23 cellular contexts compared by ENCODE assay signal in genomic region chr5:149015126-149015525, GRCh38. TPM values are rescaled to one million over a fixed set of nuclear protein-coding genes. Genes with fewer than 3 reads are reported as not detected.
DNase-seq lines count a peak whose midpoint lies in the region; ATAC-seq and TF ChIP-seq lines count a peak whose summit lies in the region.
"Had no signal": no experiment of that assay in that cellular context is flagged by ENCODE, and none has a peak within 500 bp of the region (broad histone marks: within the 10 kb centered on the region; RNA-seq: fewer than 3 reads in every experiment).

No MANE protein-coding gene starts in this region.

- H3K4me1 ChIP-seq in SK-N-SH (ENCODE audit: control insufficient read depth in 1 of 2, insufficient read depth in 2 of 2, low read depth in 1 of 2, low read length in 1 of 2) (peaks cover 0 to 7% of the 10 kb centered on the region in 2 experiments; a peak in 2 of 4 replicates), breast epithelium (no peaks in the 10 kb centered on the region)

- POLR2A ChIA-PET in SK-N-SH (lab: Yijun Ruan, JAX), result no interaction called here

- no peak for DNase-seq in SK-N-SH
- peak; percentile 3 for DNase-seq in MV-4-11 (lab: John Stamatoyannopoulos, UW)
- DNase-seq in choroid plexus epithelial cell (ENCODE audit: low read depth), result peak; percentile 47
- peak; percentile 22 for DNase-seq in renal cortical epithelial cell (ENCODE audit: low read depth)
- DNase-seq in GM20000 (ENCODE audit: low spot score), result no peak
- no peak for DNase-seq in central memory CD4-positive, alpha-beta T cell
- no peak for DNase-seq in breast epithelium (ENCODE audit: low spot score in 2 of 2)
- DNase-seq: DND-41; GDM1; H7; HFFc6; KG1; NCI-H1092; NCI-H146; NCI-H2029 treated with DMSO at 0.1 percent for 48 hours; NCI-H2171 treated with DMSO at 0.1 percent for 48 hours; NCI-H446 treated with DMSO at 0.1 percent for 48 hours; NCI-H748 treated with DMSO at 0.1 percent for 48 hours; NK-92 treated with Interleukin-12 subunit alpha and Interleukin-12 subunit beta, amount 100 ng/mL, for 24 hours; Right ventricle myocardium superior had no signal

- no peak overlapping the region for H3K4me3 ChIP-seq in SK-N-SH (ENCODE audit: low read depth in 2 of 2, low read length in 1 of 2)
- no peak overlapping the region for H3K4me3 ChIP-seq in choroid plexus epithelial cell (ENCODE audit: low read depth, low read length)
- H3K4me3 ChIP-seq in breast epithelium, result no peak overlapping the region
- H3K4me3 ChIP-seq: BLaER1 treated with 17β-estradiol and CSF1 and Interleukin-3, amounts not matched to agents 10 nM and 100 nM; SK-N-MC had no signal

- intact Hi-C loops in breast epithelium (cut with DNase I; ENCODE audit: low total_unique reads), result no loop called here

- no peaks in the 10 kb centered on the region for H3K9me2 ChIP-seq in SK-N-SH

- H3K9ac ChIP-seq in SK-N-SH, result no peak overlapping the region
- H3K9ac ChIP-seq: BLaER1 treated with 17β-estradiol and CSF1 and Interleukin-3, amounts not matched to agents 10 nM and 100 nM had no signal

- WGBS in SK-N-SH (ENCODE audit: low lambda C conversion rate), result 100% methylated on average over 1 of the region's 1 CpG

- no peaks in the 10 kb centered on the region; the same call in 1 of the 2 replicates for H3K79me2 ChIP-seq in SK-N-SH (ENCODE audit: insufficient read depth)

- TF ChIP-seq CTCF in SK-N-SH (IDR thresholded peaks at IDR 0.05) (no peak), choroid plexus epithelial cell (conservative IDR thresholded peaks at IDR 0.05; ENCODE audit: low read depth, low read length) (no peak), GM20000 (IDR thresholded peaks at IDR 0.05; ENCODE audit: extremely low read depth, missing control alignments) (no peak), breast epithelium (IDR thresholded peaks at IDR 0.05) (no peak)

- H3K9me3 ChIP-seq in SK-N-SH (no peaks in the 10 kb centered on the region), breast epithelium (no peaks in the 10 kb centered on the region)
- H3K9me3 ChIP-seq: BLaER1 treated with 17β-estradiol and CSF1 and Interleukin-3, amounts not matched to agents 10 nM and 100 nM had no signal

- peak; percentile 16 for ATAC-seq in SK-N-SH treated with all-trans-retinoic acid at 6 μM for 48 hours

- no peaks in the 10 kb centered on the region for H3F3A ChIP-seq in SK-N-SH (replicated peaks; ENCODE audit: insufficient read depth)

- TF ChIP-seq RAD21 in SK-N-SH (IDR thresholded peaks at IDR 0.05; ENCODE audit: low read length), result no peak

- no peak for TF ChIP-seq POLR2A in breast epithelium (IDR thresholded peaks at IDR 0.05)

- CTCF ChIA-PET in SK-N-SH (lab: Yijun Ruan, JAX), result interaction anchor here (0.6 to 1.6 kb wide), 3 partner anchors 17 to 100 kb away, joined by 4 to 5 read pairs (median 4); no protein-coding TSS in a partner anchor

- no peaks in the 10 kb centered on the region for H4K20me1 ChIP-seq in SK-N-SH (ENCODE audit: insufficient read depth)
- H4K20me1 ChIP-seq: BLaER1 treated with 17β-estradiol and CSF1 and Interleukin-3, amounts not matched to agents 10 nM and 100 nM had no signal

- no peak overlapping the region for H3K4me2 ChIP-seq in SK-N-SH
- H3K4me2 ChIP-seq: BLaER1 treated with 17β-estradiol and CSF1 and Interleukin-3, amounts not matched to agents 10 nM and 100 nM had no signal

- H2AFZ ChIP-seq in SK-N-SH (ENCODE audit: low read depth), result no peak overlapping the region

- H3K27ac ChIP-seq in SK-N-SH (ENCODE audit: low read depth in 2 of 2, low read length in 1 of 2) (no peak overlapping the region), breast epithelium (no peak overlapping the region)
- H3K27ac ChIP-seq: BLaER1 treated with 17β-estradiol and CSF1 and Interleukin-3, amounts not matched to agents 10 nM and 100 nM; SK-N-MC had no signal

- TF ChIP-seq EP300 in SK-N-SH (IDR thresholded peaks at IDR 0.05; ENCODE audit: borderline replicate concordance in 1 of 2, low read depth in 1 of 2, low read length in 1 of 2), result no peak

- H3K36me3 ChIP-seq in SK-N-SH (replicated peaks in 1 of 2; ENCODE audit: control insufficient read depth in 1 of 2, insufficient read depth in 2 of 2, low read length in 1 of 2), result no peaks in the 10 kb centered on the region
- H3K36me3 ChIP-seq in breast epithelium, result no peaks in the 10 kb centered on the region
- H3K36me3 ChIP-seq: BLaER1 treated with 17β-estradiol and CSF1 and Interleukin-3, amounts not matched to agents 10 nM and 100 nM had no signal

- H3K27me3 ChIP-seq in SK-N-SH (ENCODE audit: insufficient read depth), result no peaks in the 10 kb centered on the region
- H3K27me3 ChIP-seq in breast epithelium, result no peaks in the 10 kb centered on the region
- H3K27me3 ChIP-seq: BLaER1 treated with 17β-estradiol and CSF1 and Interleukin-3, amounts not matched to agents 10 nM and 100 nM had no signal

TF ChIP-seq in SK-N-SH treated with all-trans-retinoic acid at 6 μM for 48 hours, 23 proteins besides CTCF, POLR2A, EP300 and RAD21 (continues in another document):
- TF ChIP-seq CREB5 (CRISPR knock-in tag; IDR thresholded peaks at IDR 0.05; ENCODE audit: low read depth), result no peak
- TF ChIP-seq OSR1 (CRISPR knock-in tag; IDR thresholded peaks at IDR 0.05), result no peak
- no peak for TF ChIP-seq CSRNP3 (CRISPR knock-in tag; IDR thresholded peaks at IDR 0.05)
- TF ChIP-seq PPARA (CRISPR knock-in tag; IDR thresholded peaks at IDR 0.05; ENCODE audit: borderline replicate concordance), result no peak
- TF ChIP-seq RARB (CRISPR knock-in tag; IDR thresholded peaks at IDR 0.05), result no peak

TF ChIP-seq in SK-N-SH, 30 proteins besides CTCF, POLR2A, EP300 and RAD21:
- TF ChIP-seq SMC3 (IDR thresholded peaks at IDR 0.05; ENCODE audit: low read depth, low read length) (no peak), NFIC (IDR thresholded peaks at IDR 0.05; ENCODE audit: borderline replicate concordance) (no peak), POLR2AphosphoS5 (IDR thresholded peaks at IDR 0.05; ENCODE audit: low read depth, low read length) (no peak), YY1 (IDR thresholded peaks at IDR 0.05; ENCODE audit: low read depth) (no peak), MAX (IDR thresholded peaks at IDR 0.05; ENCODE audit: low read depth) (no peak), FOSL2 (IDR thresholded peaks at IDR 0.05; ENCODE audit: borderline replicate concordance, low read depth) (no peak), RCOR1 (IDR thresholded peaks at IDR 0.05; ENCODE audit: low read length) (no peak), FOXJ3 (CRISPR knock-in tag; IDR thresholded peaks at IDR 0.05) (no peak), TEAD4 (IDR thresholded peaks at IDR 0.05; ENCODE audit: borderline replicate concordance, insufficient read depth) (no peak), TAF1 (IDR thresholded peaks at IDR 0.05; ENCODE audit: borderline replicate concordance, low read depth, low read length) (no peak), TCF12 (IDR thresholded peaks at IDR 0.05) (no peak), FOXM1 (IDR thresholded peaks at IDR 0.05; ENCODE audit: low read depth) (no peak), GATA2 (CRISPR knock-in tag; IDR thresholded peaks at IDR 0.05) (no peak), ELF1 (IDR thresholded peaks at IDR 0.05) (no peak), MEF2A (IDR thresholded peaks at IDR 0.05; ENCODE audit: borderline replicate concordance, low read depth) (no peak)

RNA-seq across cellular contexts. Expression of gene SH3TC2, which starts 47.7 kb away (rescaled TPM):
- 1.1 and 1.7 TPM in 2 replicates for polyA plus RNA-seq in SK-N-SH (2012; rRNA removed)
- polyA plus RNA-seq in SK-N-SH (2012; cell fraction: cytosol; rRNA removed), result 0.89 and 1.2 TPM in 2 replicates
- polyA plus RNA-seq in SK-N-SH (2012; cell fraction: nucleus; rRNA removed), result 3.8 and 4.2 TPM in 2 replicates
- total RNA-seq in renal cortical epithelial cell, result 6.4 and 13.9 TPM in 2 replicates
- 1 to 10 TPM in 2 of 3 donors, under 1 TPM in 1; 0.48 to 9.4 (median 2.3) TPM for total RNA-seq in breast epithelium
- total RNA-seq: H7 had no signal

Comparison
In these comparisons a context has a peak if more than half of its experiments do, and no peak if none do; other contexts are left out.
1. DNase-seq: peak in MV-4-11 (single experiment), choroid plexus epithelial cell (single experiment) and renal cortical epithelial cell (single experiment); none in SK-N-SH (single experiment), GM20000 (single experiment), central memory CD4-positive, alpha-beta T cell (single experiment) and breast epithelium (0 of 2).